15 cellular contexts compared by ENCODE assay signal in genomic region chr1:21198929-21199328, GRCh38. TPM values are rescaled to one million over a fixed set of nuclear protein-coding genes. Genes with fewer than 3 reads are reported as not detected.
DNase-seq lines count a peak whose midpoint lies in the region; ATAC-seq and TF ChIP-seq lines count a peak whose summit lies in the region.
"Had no signal": no experiment of that assay in that cellular context is flagged by ENCODE, and none has a peak within 500 bp of the region (broad histone marks: within the 10 kb centered on the region; RNA-seq: fewer than 3 reads in every experiment).

No MANE protein-coding gene starts in this region.

- no peak overlapping the region for H3K9ac ChIP-seq in mesendoderm (ENCODE audit: low read length)
- no peak overlapping the region for H3K9ac ChIP-seq in mammary epithelial cell (ENCODE audit: insufficient read depth, low read length)

- intact Hi-C loops in mammary epithelial cell (cut with micrococcal nuclease) (loop anchor here (5.0 kb wide), 2 partner anchors 127 to 412 kb away; partner anchors contain the start of gene HP1BP3), posterior vena cava (cut with DNase I) (loop anchor here (5.0 to 10.0 kb wide), 2 partner anchors 214 to 502 kb away; no protein-coding TSS in a partner anchor)

- H3K27me3 Mint-ChIP-seq in stimulated activated naive CD8-positive, alpha-beta T cell treated with anti-CD3 and anti-CD28 coated beads, Interleukin-15, Interleukin-2, amounts not matched to agents 100 ng/mL and 50 ng/mL, for 24 hours: peaks cover 3% of the 10 kb centered on the region
- peaks cover 3% of the 10 kb centered on the region for H3K27me3 Mint-ChIP-seq in brain

- H3K27ac ChIP-seq in mesendoderm (ENCODE audit: low read depth, low read length): no peak overlapping the region
- H3K27ac ChIP-seq in mammary epithelial cell (ENCODE audit: insufficient read depth, low read depth, low read length): no peak overlapping the region

- H3K56ac ChIP-seq in mesendoderm (ENCODE audit: low read length): no peak overlapping the region

- dilution Hi-C loops in mammary epithelial cell (cut with HindIII; ENCODE audit: low sequenced_read_pairs): no loop called here

- H3K79me2 ChIP-seq in mesendoderm (ENCODE audit: control insufficient read depth, insufficient read depth, low read length) (no peaks in the 10 kb centered on the region), mammary epithelial cell (ENCODE audit: insufficient read depth, low read length) (no peaks in the 10 kb centered on the region)

- no TSS peak for BruUV-seq in mammary epithelial cell (replicated peaks; lab: Mats Ljungman, UMichigan)

- H2AFZ ChIP-seq in mammary epithelial cell (ENCODE audit: low read depth, low read length): no peak overlapping the region

- H2AK5ac ChIP-seq in mesendoderm (ENCODE audit: low read length): no peak overlapping the region

- no peaks in the 10 kb centered on the region for H3K79me1 ChIP-seq in mesendoderm (ENCODE audit: low read length)

- DNase-seq in stimulated activated naive CD8-positive, alpha-beta T cell treated with anti-CD3 and anti-CD28 coated beads, Interleukin-15, Interleukin-2, amounts not matched to agents 100 U/mL and 50 U/mL, for 24 hours: no peak
- DNase-seq in mesendoderm: peak; percentile 41
- no peak for DNase-seq in mammary epithelial cell
- DNase-seq in posterior vena cava (ENCODE audit: low spot score): no peak
- DNase-seq: C1 segment of cervical spinal cord; Calu3; CD4-positive, alpha-beta T cell; DMS 273 treated with DMSO at 0.1 percent for 48 hours; DMS79 treated with DMSO at 0.1 percent for 48 hours; EL had no signal

- no peaks in the 10 kb centered on the region for H3K4me1 Mint-ChIP-seq in stimulated activated naive CD8-positive, alpha-beta T cell treated with anti-CD3 and anti-CD28 coated beads, Interleukin-15, Interleukin-2, amounts not matched to agents 100 ng/mL and 50 ng/mL, for 24 hours (ENCODE audit: low read depth)
- peaks cover 33% of the 10 kb centered on the region for H3K4me1 Mint-ChIP-seq in brain

- H4K20me1 ChIP-seq in mammary epithelial cell (ENCODE audit: insufficient read depth, low read length): no peaks in the 10 kb centered on the region

- no peak for TF ChIP-seq CTCF in brain (conservative IDR thresholded peaks at IDR 0.05)
- no peak for TF ChIP-seq CTCF in mammary epithelial cell (conservative IDR thresholded peaks at IDR 0.05 in 1 of 2, IDR thresholded peaks at IDR 0.05 in 1 of 2; ENCODE audit: extremely low read depth in 1 of 2, insufficient read depth in 1 of 2, low read depth in 1 of 2, low read length in 2 of 2)

- peak overlapping the region; percentile 36 for H3K27ac Mint-ChIP-seq in stimulated activated naive CD8-positive, alpha-beta T cell treated with anti-CD3 and anti-CD28 coated beads, Interleukin-15, Interleukin-2, amounts not matched to agents 100 ng/mL and 50 ng/mL, for 24 hours
- H3K27ac Mint-ChIP-seq in brain: peak overlapping the region; percentile 9 to 96 (median 34)
- H3K27ac Mint-ChIP-seq: B cell; CD4-positive, alpha-beta T cell had no signal

- no peak overlapping the region for H3K18ac ChIP-seq in mesendoderm (ENCODE audit: low read length)

- H3K27me3 ChIP-seq in mesendoderm (ENCODE audit: insufficient read depth, low read length, poor library complexity) (no peaks in the 10 kb centered on the region), mammary epithelial cell (ENCODE audit: insufficient read depth, low read length) (no peaks in the 10 kb centered on the region)

- no CpG with 5 or more reads among the region's 4 CpGs for WGBS in mesendoderm (ENCODE audit: extremely low coverage, insufficient coverage, low lambda C conversion rate)
- 70% methylated on average over 4 of the region's 4 CpGs for WGBS in mammary epithelial cell (ENCODE audit: low coverage, missing lambda C conversion rate)

- H3K36me3 ChIP-seq in mesendoderm (ENCODE audit: control insufficient read depth, insufficient read depth, low read length) (no peaks in the 10 kb centered on the region), mammary epithelial cell (ENCODE audit: insufficient read depth, low read length) (no peaks in the 10 kb centered on the region)

- no peak overlapping the region for H3K23ac ChIP-seq in mesendoderm (ENCODE audit: low read length)

- H3K4me3 Mint-ChIP-seq in stimulated activated naive CD8-positive, alpha-beta T cell treated with anti-CD3 and anti-CD28 coated beads, Interleukin-15, Interleukin-2, amounts not matched to agents 100 ng/mL and 50 ng/mL, for 24 hours: no peak overlapping the region
- H3K4me3 Mint-ChIP-seq in brain: peak overlapping the region in 4 of 5 experiments; percentile 15 to 66 (median 50)
- H3K4me3 Mint-ChIP-seq: B cell; CD4-positive, alpha-beta T cell had no signal

- H2BK15ac ChIP-seq in mesendoderm (replicated peaks; ENCODE audit: low read depth): no peak overlapping the region

- no peak overlapping the region for H4K8ac ChIP-seq in mesendoderm (ENCODE audit: low read depth, low read length)

- H3K4me2 ChIP-seq in mesendoderm (ENCODE audit: low read length) (no peak overlapping the region), mammary epithelial cell (ENCODE audit: insufficient read depth, low read depth, low read length) (no peak overlapping the region)

- ATAC-seq in stimulated activated naive CD8-positive, alpha-beta T cell treated with anti-CD3 and anti-CD28 coated beads, Interleukin-15, Interleukin-2, amounts not matched to agents 100 U/mL and 50 U/mL, for 24 hours: no peak
- no peak for ATAC-seq in GM18870 (IDR thresholded peaks at IDR 0.05; ENCODE audit: unreplicated experiment)
- ATAC-seq: HCT116 had no signal

- H3K4me3 ChIP-seq in mesendoderm (ENCODE audit: low read length): no peak overlapping the region
- no peak overlapping the region for H3K4me3 ChIP-seq in mammary epithelial cell (replicated peaks in 1 of 3; ENCODE audit: insufficient read depth in 1 of 3, low read depth in 2 of 3, low read length in 3 of 3)

- in situ Hi-C loops in mammary epithelial cell (cut with MboI; ENCODE audit: low sequenced_read_pairs in 2 of 2): loop anchor here in 1 of 2 donors (25.0 kb wide), 1 partner anchor 662 kb away; no protein-coding TSS in a partner anchor

- H3K4ac ChIP-seq in mesendoderm (ENCODE audit: low read depth, low read length): no peak overlapping the region

- H2BK5ac ChIP-seq in mesendoderm (ENCODE audit: low read length): no peak overlapping the region

- CTCF ChIA-PET in mammary epithelial cell (lab: Charles Lee; ENCODE audit: low non-redundant PET): no interaction called here

- no peaks in the 10 kb centered on the region for H3K4me1 ChIP-seq in mesendoderm (ENCODE audit: control insufficient read depth, low read depth, low read length)
- no peaks in the 10 kb centered on the region for H3K4me1 ChIP-seq in mammary epithelial cell (ENCODE audit: insufficient read depth, low read length)

- H2BK120ac ChIP-seq in mesendoderm (ENCODE audit: low read depth, low read length): no peak overlapping the region

- no peaks in the 10 kb centered on the region for H3K36me3 Mint-ChIP-seq in stimulated activated naive CD8-positive, alpha-beta T cell treated with anti-CD3 and anti-CD28 coated beads, Interleukin-15, Interleukin-2, amounts not matched to agents 100 ng/mL and 50 ng/mL, for 24 hours (ENCODE audit: low read depth)
- H3K36me3 Mint-ChIP-seq in brain: no peaks in the 10 kb centered on the region

- no peak overlapping the region for H4K5ac ChIP-seq in mesendoderm (ENCODE audit: low read length)

- H3K9me3 Mint-ChIP-seq in stimulated activated naive CD8-positive, alpha-beta T cell treated with anti-CD3 and anti-CD28 coated beads, Interleukin-15, Interleukin-2, amounts not matched to agents 100 ng/mL and 50 ng/mL, for 24 hours: no peaks in the 10 kb centered on the region
- peaks cover 0 to 8% (median 4%) of the 10 kb centered on the region in 5 experiments for H3K9me3 Mint-ChIP-seq in brain
- H3K9me3 Mint-ChIP-seq: CD4-positive, alpha-beta T cell had no signal

- H3K9me3 ChIP-seq in mammary epithelial cell (replicated peaks; ENCODE audit: insufficient read depth, low read length): no peaks in the 10 kb centered on the region

RNA-seq across cellular contexts. Expression of gene EIF4G3, which starts 22.2 kb away (rescaled TPM):
- polyA plus RNA-seq in brain (ENCODE audit: insufficient read depth, low read depth, low replicate concordance) (44.0 TPM), mammary epithelial cell (43.6 TPM)
- polyA plus RNA-seq in mesendoderm (2013, experiment 1 of 2): 59.6 TPM
- polyA plus RNA-seq in mesendoderm (2013, experiment 2 of 2): 61.5 TPM
- total RNA-seq in mammary epithelial cell (10 to 100 TPM; 50.3 to 79.9 TPM), posterior vena cava (10 to 100 TPM; 54.7 to 56.6 TPM)
- 43.9 TPM for polyA minus RNA-seq in mammary epithelial cell
